19 cellular contexts compared by ENCODE assay signal in genomic region chr20:11376406-11376805, GRCh38.
"Had no signal": no experiment of that assay in that cellular context is flagged by ENCODE, and none has a peak within 500 bp of the region (broad histone marks: within the 10 kb centered on the region; RNA-seq: fewer than 3 reads in every experiment).

No MANE protein-coding gene starts in this region.

- H3K27me3 ChIP-seq: neural progenitor cell, tibial nerve, vagina had no signal

- H3K27ac ChIP-seq: lower lobe of right lung, neural progenitor cell, tibial nerve had no signal

- H3K9me3 ChIP-seq: lower lobe of right lung, vagina had no signal

- H3K4me2 ChIP-seq: neural progenitor cell had no signal

- H3K9ac ChIP-seq: neural progenitor cell had no signal

- H3K4me1 ChIP-seq: lower lobe of right lung had no signal

- H2AFZ ChIP-seq: neural progenitor cell had no signal

- H3K36me3 ChIP-seq: lower lobe of right lung, neural progenitor cell, tibial nerve, vagina had no signal

- H3K4me3 ChIP-seq: lower lobe of right lung, neural progenitor cell, tibial nerve, vagina had no signal

- DNase-seq: activated B cell treated with CpG ODN at 0.5 μM for 24 hours; activated CD4-positive, alpha-beta T cell treated with anti-CD3 and anti-CD28 coated beads for 48 hours; activated CD8-positive, alpha-beta T cell treated with anti-CD3 and anti-CD28 coated beads for 36 hours; activated effector memory CD4-positive, alpha-beta T cell treated with Interleukin-2 at 50 U/mL for 16 hours; activated naive CD4-positive, alpha-beta T cell treated with anti-CD3 and anti-CD28 coated beads, Interleukin-2, amount 50 U/mL, for 16 hours; activated T-cell treated with anti-CD3 and anti-CD28 coated beads, Interleukin-2, amount 50 U/mL, for 4 hours; cerebellar nuclear complex; dermis blood vessel endothelial cell; hippocampal formation; left cardiac atrium; lower lobe of right lung; naive B cell; stimulated activated CD4-positive, alpha-beta T cell treated with anti-CD3 and anti-CD28 coated beads, Interleukin-15, amount 100 ng/mL, for 24 hours; stimulated activated CD4-positive, alpha-beta T cell treated with anti-CD3 and anti-CD28 coated beads, Interleukin-4, amount 100 ng/mL, for 1 hour; stimulated activated naive B cell treated with anti-CD40 and anti-IgM and Interleukin-4, amounts not matched to agents 10 μg/mL and 1 μg/mL and 100 μg/mL, for 72 hours; SW 1271 had no signal
